2 cellular contexts compared by ENCODE assay signal in genomic region chr5:910769-911160, GRCh38.
TF ChIP-seq lines count a peak whose summit lies in the region.

No MANE protein-coding gene starts in this region.

TF ChIP-seq in HepG2, 621 proteins besides CTCF, POLR2A, EP300 and RAD21:
- TF ChIP-seq ZNF766 (CRISPR knock-in tag; IDR thresholded peaks at IDR 0.05; ENCODE audit: borderline replicate concordance): no peak
- no peak for TF ChIP-seq RAD51 (IDR thresholded peaks at IDR 0.05; ENCODE audit: borderline replicate concordance)
- no peak for TF ChIP-seq CEBPG (CRISPR knock-in tag; IDR thresholded peaks at IDR 0.05)
- no peak for TF ChIP-seq ZNF790 (CRISPR knock-in tag; IDR thresholded peaks at IDR 0.05; ENCODE audit: borderline replicate concordance)
- TF ChIP-seq TBL1XR1 (IDR thresholded peaks at IDR 0.05; ENCODE audit: borderline replicate concordance, low read length, partially characterized antibody): no peak
- peak; percentile 48 for TF ChIP-seq AGO2 (optimal IDR thresholded peaks at IDR 0.05; ENCODE audit: low read depth, low read length)
- TF ChIP-seq HNRNPL (IDR thresholded peaks at IDR 0.05; ENCODE audit: low read depth, low read length): no peak

TF ChIP-seq in WTC11, 78 proteins besides CTCF, POLR2A, EP300 and RAD21:
- TF ChIP-seq NFYB (CRISPR knock-in tag; conservative IDR thresholded peaks at IDR 0.05; ENCODE audit: low read depth) (no peak), HMGA2 (CRISPR knock-in tag; IDR thresholded peaks at IDR 0.05) (no peak), ZNF396 (CRISPR knock-in tag; IDR thresholded peaks at IDR 0.05; ENCODE audit: borderline replicate concordance) (no peak), ZBTB21 (CRISPR knock-in tag; IDR thresholded peaks at IDR 0.05; ENCODE audit: borderline replicate concordance) (no peak), GTF2I (CRISPR knock-in tag; conservative IDR thresholded peaks at IDR 0.05) (no peak), ARID4B (CRISPR knock-in tag; IDR thresholded peaks at IDR 0.05; ENCODE audit: borderline replicate concordance) (no peak), ZNF138 (CRISPR knock-in tag; conservative IDR thresholded peaks at IDR 0.05) (no peak), PRRX2 (CRISPR knock-in tag; IDR thresholded peaks at IDR 0.05) (no peak), SP1 (CRISPR knock-in tag; conservative IDR thresholded peaks at IDR 0.05) (no peak), ELF4 (CRISPR knock-in tag; IDR thresholded peaks at IDR 0.05; ENCODE audit: low read depth) (no peak)
